Comparison of ENCODE assay signal across 14 cellular contexts in genomic region chr2:137802038-137802437, GRCh38.
"Had no signal": no experiment of that assay in that cellular context is flagged by ENCODE, and none has a peak within 500 bp of the region (broad histone marks: within the 10 kb centered on the region; RNA-seq: fewer than 3 reads in every experiment).

No MANE protein-coding gene starts in this region.

- ATAC-seq: activated T-cell treated with anti-CD3 and anti-CD28 coated beads, Interleukin-2, amount 50 U/mL, for 72 hours had no signal

- DNase-seq: activated CD4-positive, alpha-beta T cell treated with anti-CD3 and anti-CD28 coated beads, Interleukin-2, amount 10 ng/mL, durations not matched to agents 7 days and 5 days; activated CD8-positive, alpha-beta memory T cell treated with anti-CD3 and anti-CD28 coated beads, Interleukin-2, amount 50 U/mL, for 48 hours; activated effector memory CD4-positive, alpha-beta T cell treated with anti-CD3 and anti-CD28 coated beads, Interleukin-2, amount 50 U/mL, for 16 hours; activated naive CD4-positive, alpha-beta T cell treated with anti-CD3 and anti-CD28 coated beads, Interleukin-2, amount 50 U/mL, for 16 hours; activated T-cell treated with anti-CD3 and anti-CD28 coated beads, Interleukin-2, amount 50 U/mL, for 72 hours; cerebellar nuclear complex; cortex of kidney; immature natural killer cell; kidney glomerular epithelial cell; left ventricle myocardium inferior; small intestine; stimulated activated CD4-positive, alpha-beta T cell treated with anti-CD3 and anti-CD28 coated beads, Interleukin-15, amount 100 ng/mL, for 24 hours; stimulated activated CD4-positive, alpha-beta T cell treated with anti-CD3 and anti-CD28 coated beads, Interleukin-2, amount 100 ng/mL, for 48 hours; trophoblast cell had no signal
